In the genomic region with DNA sequence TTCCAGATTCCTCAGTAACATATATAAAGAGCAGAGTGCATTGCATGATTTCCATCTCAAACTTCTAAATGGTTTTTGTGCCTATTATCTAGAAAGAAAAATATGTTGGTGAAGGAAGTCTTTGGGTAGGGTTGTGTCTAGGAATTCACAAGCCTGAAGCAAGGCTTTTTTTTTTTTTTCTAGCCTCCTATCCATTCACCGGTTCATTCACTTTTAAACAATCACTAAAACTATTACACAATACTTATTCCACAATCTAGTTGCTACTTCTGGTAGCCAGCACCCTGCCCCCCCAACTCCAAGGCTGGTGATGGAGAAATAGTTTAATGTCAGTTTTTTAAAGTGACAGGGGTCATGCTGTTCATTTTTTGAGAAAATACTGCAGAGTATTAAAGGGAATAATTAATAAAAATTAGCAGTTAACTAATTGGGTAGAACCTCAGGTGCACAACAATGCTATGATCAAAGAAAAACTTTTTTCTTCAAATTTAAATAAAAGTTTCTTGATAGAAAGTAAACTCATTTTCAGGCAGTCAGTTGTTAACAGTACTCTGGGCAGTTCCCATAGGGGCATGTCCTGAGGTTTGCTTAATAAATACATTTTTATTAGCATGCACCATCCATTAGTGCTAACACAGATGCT, we compare ENCODE assay signal across 8 cellular contexts. TPM values are rescaled to one million over a fixed set of nuclear protein-coding genes. Genes with fewer than 3 reads are reported as not detected.
DNase-seq lines count a peak whose midpoint lies in the region; ATAC-seq and TF ChIP-seq lines count a peak whose summit lies in the region.

No MANE protein-coding gene starts in this region.

- H3K4me1 ChIP-seq in muscle layer of colon (ENCODE audit: insufficient read depth, low read length), result peaks cover 47% of the 10 kb centered on the region

- DNase-seq in CD4-positive, alpha-beta T cell, result no peak
- DNase-seq in MV-4-11 (lab: John Stamatoyannopoulos, UW) (peak; percentile 89), chondrocyte (ENCODE audit: low spot score) (no peak), NCI-H1694 treated with DMSO at 0.1 percent for 48 hours (lab: John Stamatoyannopoulos, UW) (no peak), AG08395 (ENCODE audit: low spot score) (no peak)
- DNase-seq in stimulated activated naive CD4-positive, alpha-beta T cell (lab: John Stamatoyannopoulos, UW), result no peak

- no peaks in the 10 kb centered on the region for H3K9me3 ChIP-seq in CD4-positive, alpha-beta T cell (ENCODE audit: control insufficient read depth, low read length)
- H3K9me3 ChIP-seq in muscle layer of colon (ENCODE audit: low read length), result no peaks in the 10 kb centered on the region

- peak overlapping the region; percentile 98 for H3K27ac Mint-ChIP-seq in CD4-positive, alpha-beta T cell
- H3K27ac Mint-ChIP-seq in chondrocyte (ENCODE audit: unreplicated experiment), result peak overlapping the region; percentile 95

- peak overlapping the region; percentile 95 for H3K27ac ChIP-seq in CD4-positive, alpha-beta T cell (ENCODE audit: low read depth, low read length)
- H3K27ac ChIP-seq in muscle layer of colon (ENCODE audit: low read depth, low read length), result peak overlapping the region; percentile 90

- intact Hi-C loops in CD4-positive, alpha-beta T cell (cut with DNase I, micrococcal nuclease), result loop anchor here (1.0 to 5.0 kb wide), 5 partner anchors 93 to 484 kb away; no protein-coding TSS in a partner anchor

- H3K27me3 ChIP-seq in CD4-positive, alpha-beta T cell (ENCODE audit: control insufficient read depth, insufficient read depth, low read length), result no peaks in the 10 kb centered on the region
- H3K27me3 ChIP-seq in muscle layer of colon (ENCODE audit: control insufficient read depth in 1 of 2, insufficient read depth in 2 of 2, low read length in 2 of 2), result no peaks in the 10 kb centered on the region

- H3K9ac ChIP-seq in muscle layer of colon (ENCODE audit: low read length), result peak overlapping the region; percentile 45

- no peaks in the 10 kb centered on the region for H3K9me3 Mint-ChIP-seq in CD4-positive, alpha-beta T cell
- H3K9me3 Mint-ChIP-seq in chondrocyte (ENCODE audit: low read depth), result no peaks in the 10 kb centered on the region

- POLR2A ChIA-PET in CD4-positive, alpha-beta T cell (lab: Charles Lee), result interaction anchor here (0.6 to 6.3 kb wide), 7 partner anchors 12 to 505 kb away, joined by 3 to 291 read pairs (median 4); a partner anchor contains a TSS

- CTCF ChIA-PET in CD4-positive, alpha-beta T cell (lab: Charles Lee), result interaction anchor here (0.7 to 2.8 kb wide), 4 partner anchors 11 to 485 kb away, joined by 3 to 17 read pairs (median 3); a partner anchor contains a TSS

- peaks cover 56% of the 10 kb centered on the region for H3K4me1 Mint-ChIP-seq in CD4-positive, alpha-beta T cell (ENCODE audit: low read depth)
- peaks cover 50% of the 10 kb centered on the region for H3K4me1 Mint-ChIP-seq in chondrocyte (ENCODE audit: low read depth)

- ATAC-seq in CD4-positive, alpha-beta T cell (ENCODE audit: poor library complexity), result no peak
- ATAC-seq in GM19351 (IDR thresholded peaks at IDR 0.05; ENCODE audit: unreplicated experiment), result no peak

- H3K4me3 Mint-ChIP-seq in CD4-positive, alpha-beta T cell, result peak overlapping the region; percentile 89
- peak overlapping the region; percentile 80 for H3K4me3 Mint-ChIP-seq in chondrocyte (ENCODE audit: unreplicated experiment)

- H3K36me3 ChIP-seq in muscle layer of colon (ENCODE audit: insufficient read depth, low read length), result peaks cover 7% of the 10 kb centered on the region

- TF ChIP-seq CTCF in CD4-positive, alpha-beta T cell (IDR thresholded peaks at IDR 0.05), result no peak
- no peak for TF ChIP-seq CTCF in chondrocyte (IDR thresholded peaks at IDR 0.05)

- no peaks in the 10 kb centered on the region for H3K27me3 Mint-ChIP-seq in CD4-positive, alpha-beta T cell
- H3K27me3 Mint-ChIP-seq in chondrocyte (ENCODE audit: low read depth), result no peaks in the 10 kb centered on the region

- H3K36me3 Mint-ChIP-seq in CD4-positive, alpha-beta T cell (ENCODE audit: low read depth), result peaks cover 19% of the 10 kb centered on the region
- H3K36me3 Mint-ChIP-seq in chondrocyte (ENCODE audit: low read depth), result peaks cover 3% of the 10 kb centered on the region

- peak overlapping the region in 1 of 2 donors; percentile 42 for H3K4me3 ChIP-seq in muscle layer of colon (ENCODE audit: low read depth in 1 of 2, low read length in 2 of 2)

RNA-seq across cellular contexts. Expression of a gene that starts 10.9 kb away (rescaled TPM):
- total RNA-seq in CD4-positive, alpha-beta T cell, result 100 to 1,000 TPM; 580 to 609 TPM
- 67.9 to 74.4 TPM (median 70.5 TPM) in 3 replicates for total RNA-seq in chondrocyte
